In genomic region chr6:131909408-131910218, GRCh38 we compare ENCODE assay signal across 8 cellular contexts. TPM values are rescaled to one million over a fixed set of nuclear protein-coding genes. Genes with fewer than 3 reads are reported as not detected.
A peak's percentile ranks its signal among the peaks of the same experiment; 100 is the strongest.
DNase-seq lines count a peak whose midpoint lies in the region; ATAC-seq and TF ChIP-seq lines count a peak whose summit lies in the region.

No MANE protein-coding gene starts in this region.

- peak; percentile 99 for ATAC-seq in GM21619 (IDR thresholded peaks at IDR 0.05; ENCODE audit: unreplicated experiment)

- no peak overlapping the region for H3K27ac ChIP-seq in ovary

- TF ChIP-seq EP300 in ovary (IDR thresholded peaks at IDR 0.05), result no peak

- H3K4me1 ChIP-seq in ovary (ENCODE audit: insufficient read depth), result no peaks in the 10 kb centered on the region

- H3K9me3 Mint-ChIP-seq in IgD-negative memory B cell, result peaks cover 0 to 1% (median 0%) of the 10 kb centered on the region in 3 donors
- H3K9me3 Mint-ChIP-seq in activated T-helper 1 cell treated with anti-CD3 and anti-CD28 coated beads, Interleukin-12 subunit alpha, Interleukin-12 subunit beta, Interleukin-2, Interleukin-4 antibody, amounts not matched to agents 30 ng/mL and 10 ng/mL and 1 ng/mL, durations not matched to agents 14 hours and 24 hours and 36 hours, result no peaks in the 10 kb centered on the region

- H3K27me3 Mint-ChIP-seq in IgD-negative memory B cell, result peaks cover 10% of the 10 kb centered on the region
- peaks cover 25% of the 10 kb centered on the region for H3K27me3 Mint-ChIP-seq in activated T-helper 1 cell treated with anti-CD3 and anti-CD28 coated beads, Interleukin-12 subunit alpha, Interleukin-12 subunit beta, Interleukin-2, Interleukin-4 antibody, amounts not matched to agents 30 ng/mL and 10 ng/mL and 1 ng/mL, durations not matched to agents 14 hours and 24 hours and 36 hours (ENCODE audit: insufficient read depth)

- H3K4me1 Mint-ChIP-seq in IgD-negative memory B cell, result peaks cover 2 to 5% (median 2%) of the 10 kb centered on the region in 3 donors
- H3K4me1 Mint-ChIP-seq in activated T-helper 1 cell treated with anti-CD3 and anti-CD28 coated beads, Interleukin-12 subunit alpha, Interleukin-12 subunit beta, Interleukin-2, Interleukin-4 antibody, amounts not matched to agents 30 ng/mL and 10 ng/mL and 1 ng/mL, durations not matched to agents 14 hours and 24 hours and 36 hours (ENCODE audit: low read depth), result peaks cover 9% of the 10 kb centered on the region

- H3K4me3 ChIP-seq in fibroblast of villous mesenchyme (ENCODE audit: low read depth, low read length), result no peak overlapping the region
- H3K4me3 ChIP-seq in ovary, result no peak overlapping the region

- H3K36me3 Mint-ChIP-seq in IgD-negative memory B cell, result no peaks in the 10 kb centered on the region
- no peaks in the 10 kb centered on the region for H3K36me3 Mint-ChIP-seq in activated T-helper 1 cell treated with anti-CD3 and anti-CD28 coated beads, Interleukin-12 subunit alpha, Interleukin-12 subunit beta, Interleukin-2, Interleukin-4 antibody, amounts not matched to agents 30 ng/mL and 10 ng/mL and 1 ng/mL, durations not matched to agents 14 hours and 24 hours and 36 hours (ENCODE audit: low read depth)

- H3K4me3 Mint-ChIP-seq in IgD-negative memory B cell, result no peak overlapping the region
- H3K4me3 Mint-ChIP-seq in activated T-helper 1 cell treated with anti-CD3 and anti-CD28 coated beads, Interleukin-12 subunit alpha, Interleukin-12 subunit beta, Interleukin-2, Interleukin-4 antibody, amounts not matched to agents 30 ng/mL and 10 ng/mL and 1 ng/mL, durations not matched to agents 14 hours and 24 hours and 36 hours, result no peak overlapping the region

- in situ Hi-C loops in G401 (cut with HindIII; ENCODE audit: low sequenced_read_pairs), result no loop called here

- intact Hi-C loops in activated T-helper 1 cell treated with anti-CD3 and anti-CD28 coated beads, Interleukin-12 subunit alpha, Interleukin-12 subunit beta, Interleukin-2, Interleukin-4 antibody, amounts not matched to agents 30 ng/mL and 10 ng/mL and 1 ng/mL, durations not matched to agents 14 hours and 24 hours and 36 hours (cut with micrococcal nuclease), result loop anchor here (2.0 to 5.0 kb wide), 2 partner anchors 391 to 1022 kb away; no protein-coding TSS in a partner anchor
- intact Hi-C loops in ovary (cut with DNase I), result loop anchor here in 3 of 4 donors (5.0 to 10.0 kb wide), 3 partner anchors 125 to 215 kb away; no protein-coding TSS in a partner anchor

- WGBS in ovary, 3 donors, result 62 to 64% (median 63%) methylated on average over 4 of the region's 4 CpGs

- no peaks in the 10 kb centered on the region for H3K36me3 ChIP-seq in ovary

- H3K27ac Mint-ChIP-seq in IgD-negative memory B cell, result peak overlapping the region in 2 of 3 donors; percentile 27 to 59
- no peak overlapping the region for H3K27ac Mint-ChIP-seq in activated T-helper 1 cell treated with anti-CD3 and anti-CD28 coated beads, Interleukin-12 subunit alpha, Interleukin-12 subunit beta, Interleukin-2, Interleukin-4 antibody, amounts not matched to agents 30 ng/mL and 10 ng/mL and 1 ng/mL, durations not matched to agents 14 hours and 24 hours and 36 hours

- DNase-seq in G401 (ENCODE audit: low spot score), result peak; percentile 57
- peak; percentile 80 for DNase-seq in RPMI8226
- peak; percentile 60 for DNase-seq in activated T-helper 1 cell treated with anti-CD3 and anti-CD28 coated beads, Interleukin-12 subunit alpha, Interleukin-12 subunit beta, Interleukin-2, Interleukin-4 antibody, amounts not matched to agents 30 ng/mL and 10 ng/mL and 1 ng/mL, durations not matched to agents 14 hours and 24 hours and 36 hours (ENCODE audit: low spot score)
- DNase-seq in fibroblast of villous mesenchyme (ENCODE audit: low read depth), result peak; percentile 83
- DNase-seq in ovary, result peak; percentile 55 to 82 (median 59)
- peak; percentile 82 for DNase-seq in ureter (ENCODE audit: low spot score)

- TF ChIP-seq CTCF in fibroblast of villous mesenchyme (IDR thresholded peaks at IDR 0.05; ENCODE audit: insufficient read depth, low read depth, low read length), result peak; percentile 91
- TF ChIP-seq CTCF in ovary (IDR thresholded peaks at IDR 0.05), result peak; percentile 54 to 81 (median 61)

- H3K9me3 ChIP-seq in ovary, result no peaks in the 10 kb centered on the region

- no peak for TF ChIP-seq POLR2A in ovary (IDR thresholded peaks at IDR 0.05)

- no peaks in the 10 kb centered on the region for H3K27me3 ChIP-seq in ovary

RNA-seq across cellular contexts. Expression of gene CCN2, which starts 41.6 kb away (rescaled TPM):
- 40.3 and 42.9 TPM in 2 replicates for total RNA-seq in G401 (2014; rRNA removed; shearing (Covaris generic))
- polyA plus RNA-seq in IgD-negative memory B cell, result not detected
- not detected in 2 replicates for total RNA-seq in activated T-helper 1 cell treated with anti-CD3 and anti-CD28 coated beads, Interleukin-12 subunit alpha, Interleukin-12 subunit beta, Interleukin-2, Interleukin-4 antibody, amounts not matched to agents 30 ng/mL and 10 ng/mL and 1 ng/mL, durations not matched to agents 14 hours and 24 hours and 36 hours
- total RNA-seq in fibroblast of villous mesenchyme, result 177 and 217 TPM in 2 replicates
- 10 to 100 TPM; 18.3 to 88.0 (median 52.8) TPM for total RNA-seq in ovary
- 100 to 1,000 TPM in 1 of 2 donors, 10 to 100 TPM in 1; 74.2 to 191 TPM for polyA plus RNA-seq in ovary
- total RNA-seq in ureter, result 70.9 TPM

Comparison
In these comparisons a context has a peak if more than half of its experiments do, and no peak if none do; other contexts are left out.
1. RNA of gene CCN2, which starts 41.6 kb away (total RNA-seq): 177 to 217 TPM in fibroblast of villous mesenchyme, 70.9 TPM in ureter (single experiment), 18.3 to 88.0 TPM in ovary and 40.3 to 42.9 TPM in G401; not detected in activated T-helper 1 cell treated with anti-CD3 and anti-CD28 coated beads, Interleukin-12 subunit alpha, Interleukin-12 subunit beta, Interleukin-2, Interleukin-4 antibody, amounts not matched to agents 30 ng/mL and 10 ng/mL and 1 ng/mL, durations not matched to agents 14 hours and 24 hours and 36 hours; every median in the first group is over 10 times any median in the second.
2. Peak in every context shown above with its lines, with median percentiles within 50 percentile points of each other: DNase-seq.